Comparison of ENCODE assay signal across 8 cellular contexts in genomic region chr1:243849089-243850012, GRCh38. TPM values are rescaled to one million over a fixed set of nuclear protein-coding genes. Genes with fewer than 3 reads are reported as not detected.
DNase-seq lines count a peak whose midpoint lies in the region; ATAC-seq and TF ChIP-seq lines count a peak whose summit lies in the region.

No MANE protein-coding gene starts in this region.

- TF ChIP-seq CTCF in Calu3 (IDR thresholded peaks at IDR 0.05; ENCODE audit: unreplicated experiment) (no peak), VCaP (conservative IDR thresholded peaks at IDR 0.05) (no peak), MCF 10A (IDR thresholded peaks at IDR 0.05; ENCODE audit: unreplicated experiment) (no peak)

- H3K36me3 Mint-ChIP-seq in Calu3 (ENCODE audit: insufficient read depth, unreplicated experiment), result peaks cover 27% of the 10 kb centered on the region
- no peaks in the 10 kb centered on the region for H3K36me3 Mint-ChIP-seq in MCF 10A (ENCODE audit: insufficient read depth, unreplicated experiment)

- H3K4me1 Mint-ChIP-seq in Calu3 (ENCODE audit: low read depth, unreplicated experiment) (peaks cover 24% of the 10 kb centered on the region), MCF 10A (ENCODE audit: insufficient read depth, unreplicated experiment) (peaks cover 20% of the 10 kb centered on the region)

- peaks cover 16% of the 10 kb centered on the region for H3F3A ChIP-seq in GM23248 (ENCODE audit: insufficient read depth)

- DNase-seq in Calu3 (peak; percentile 49), GM23248 (peak; percentile 86), NCI-H1105 treated with DMSO at 0.1 percent for 48 hours (lab: John Stamatoyannopoulos, UW) (peak; percentile 32), MCF 10A (ENCODE audit: unreplicated experiment) (peak; percentile 65), iPS-NIHi11 (ENCODE audit: low spot score) (peak; percentile 52)

- peak overlapping the region; percentile 84 for H3K27ac ChIP-seq in GM23248
- H3K27ac ChIP-seq in VCaP, result peak overlapping the region; percentile 97
- peak overlapping the region; percentile 67 for H3K27ac ChIP-seq in skeletal muscle tissue (ENCODE audit: low read depth, low read length)

- H3K27me3 Mint-ChIP-seq in Calu3 (ENCODE audit: unreplicated experiment), result no peaks in the 10 kb centered on the region
- H3K27me3 Mint-ChIP-seq in MCF 10A (ENCODE audit: insufficient read depth, unreplicated experiment), result peaks cover 53% of the 10 kb centered on the region

- H3K27ac Mint-ChIP-seq in Calu3 (ENCODE audit: unreplicated experiment) (peak overlapping the region; percentile 86), MCF 10A (ENCODE audit: low read depth, unreplicated experiment) (peak overlapping the region; percentile 77)

- intact Hi-C loops in Calu3 (cut with micrococcal nuclease; ENCODE audit: unreplicated experiment), result loop anchor here (5.0 to 10.0 kb wide), 3 partner anchors 78 to 505 kb away; no protein-coding TSS in a partner anchor
- intact Hi-C loops in MCF 10A (cut with micrococcal nuclease), result loop anchor here (1.0 to 5.0 kb wide), 7 partner anchors 51 to 507 kb away; no protein-coding TSS in a partner anchor

- H2AFZ ChIP-seq in GM23248, result peak overlapping the region; percentile 68

- H3K4me3 ChIP-seq in GM23248, result peak overlapping the region; percentile 80
- peak overlapping the region; percentile 60 to 70 (median 65) for H3K4me3 ChIP-seq in skeletal muscle tissue (ENCODE audit: low read length in 3 of 3)

- CTCF ChIA-PET in Calu3 (lab: Charles Lee), result interaction anchor here (0.6 to 1.0 kb wide), 2 partner anchors 47 to 119 kb away, joined by 3 to 5 read pairs; no protein-coding TSS in a partner anchor
- CTCF ChIA-PET in MCF 10A (lab: Yijun Ruan, JAX), result no interaction called here

- H3K27me3 ChIP-seq in GM23248 (replicated peaks; ENCODE audit: insufficient read depth), result no peaks in the 10 kb centered on the region
- H3K27me3 ChIP-seq in skeletal muscle tissue (ENCODE audit: control insufficient read depth in 3 of 3, insufficient read depth in 3 of 3, low read length in 3 of 3), result peaks cover 0 to 15% (median 0%) of the 10 kb centered on the region in 3 donors

- no peaks in the 10 kb centered on the region for H3K9me3 Mint-ChIP-seq in Calu3 (ENCODE audit: low read depth, unreplicated experiment)
- no peaks in the 10 kb centered on the region for H3K9me3 Mint-ChIP-seq in MCF 10A (ENCODE audit: unreplicated experiment)

- H3K9ac ChIP-seq in GM23248, result peak overlapping the region; percentile 91
- H3K9ac ChIP-seq in skeletal muscle tissue (ENCODE audit: low read depth in 1 of 3, low read length in 3 of 3), result peak overlapping the region; percentile 26 to 74 (median 62)

- H4K20me1 ChIP-seq in GM23248 (ENCODE audit: insufficient read depth), result no peaks in the 10 kb centered on the region

- WGBS in GM23248 (ENCODE audit: low coverage in 1 of 2, low lambda C conversion rate in 2 of 2, missing lambda C conversion rate in 2 of 2), 2 experiments, result 1 to 3% methylated on average over 19 to 75 of the region's 80 CpGs

- in situ Hi-C loops in GM23248 (cut with MboI), result no loop called here

- BruUV-seq in Calu3 (replicated peaks; lab: Mats Ljungman, UMichigan) (no TSS peak), MCF 10A (replicated peaks; lab: Mats Ljungman, UMichigan) (no TSS peak)

- H3K36me3 ChIP-seq in GM23248 (ENCODE audit: low read depth) (no peaks in the 10 kb centered on the region), skeletal muscle tissue (ENCODE audit: control insufficient read depth in 3 of 3, insufficient read depth in 3 of 3, low read length in 3 of 3) (no peaks in the 10 kb centered on the region)

- POLR2A ChIA-PET in MCF 10A (lab: Yijun Ruan, JAX), result interaction anchor here (0.6 to 4.0 kb wide), 15 partner anchors 10 to 506 kb away, joined by 3 to 34 read pairs (median 4); partner anchors contain the start of gene ZBTB18

- H3K4me3 Mint-ChIP-seq in Calu3 (ENCODE audit: low read depth, unreplicated experiment), result peak overlapping the region; percentile 96
- peak overlapping the region; percentile 88 for H3K4me3 Mint-ChIP-seq in MCF 10A (ENCODE audit: unreplicated experiment)

- no peak for ATAC-seq in HG03457 (IDR thresholded peaks at IDR 0.05; ENCODE audit: unreplicated experiment)

- peak overlapping the region; percentile 80 for H3K4me2 ChIP-seq in GM23248 (ENCODE audit: unreplicated experiment)

- peaks cover 47% of the 10 kb centered on the region for H3K79me2 ChIP-seq in GM23248 (ENCODE audit: insufficient read depth)

- no peaks in the 10 kb centered on the region for H3K9me3 ChIP-seq in GM23248 (ENCODE audit: low read depth)
- no peaks in the 10 kb centered on the region for H3K9me3 ChIP-seq in skeletal muscle tissue (ENCODE audit: control insufficient read depth in 3 of 3, low read length in 3 of 3)

- peaks cover 17% of the 10 kb centered on the region for H3K4me1 ChIP-seq in GM23248 (ENCODE audit: insufficient read depth)
- H3K4me1 ChIP-seq in skeletal muscle tissue (ENCODE audit: control insufficient read depth in 3 of 3, insufficient read depth in 3 of 3, low read length in 3 of 3), result peaks cover 4 to 9% (median 4%) of the 10 kb centered on the region in 3 donors

- H3K9me2 ChIP-seq in GM23248 (ENCODE audit: insufficient read depth), result no peaks in the 10 kb centered on the region

RNA-seq across cellular contexts. Expression of gene AKT3, which starts 0.7 kb away (rescaled TPM):
- total RNA-seq in Calu3 (2022) (55.2 and 81.2 TPM in 2 replicates), MCF 10A (2022) (31.9 and 35.0 TPM in 2 replicates), skeletal muscle tissue (28.7 TPM)
- total RNA-seq in GM23248 (2014; rRNA removed; shearing (Covaris generic)), result 27.7 and 31.2 TPM in 2 replicates
- 8.1 and 9.1 TPM in 2 replicates for polyA plus RNA-seq in GM23248 (2016; fragmentation: Nextera tagmentation; extraction: Ambion mirVana)

Comparison
In these comparisons a context has a peak if more than half of its experiments do, and no peak if none do; other contexts are left out.
1. DNase-seq: peak in every context shown above with its lines; median percentile 86 in GM23248; 65 in MCF 10A; 52 in iPS-NIHi11; 49 in Calu3; 32 in NCI-H1105 treated with DMSO at 0.1 percent for 48 hours.